ENCODE assay signal across 8 cellular contexts in genomic region chr6:116279232-116280160, GRCh38. TPM values are rescaled to one million over a fixed set of nuclear protein-coding genes. Genes with fewer than 3 reads are reported as not detected.
A peak's percentile ranks its signal among the peaks of the same experiment; 100 is the strongest.
DNase-seq lines count a peak whose midpoint lies in the region; ATAC-seq and TF ChIP-seq lines count a peak whose summit lies in the region.

TSPYL1 (minus strand) TSS chr6:116279930; CDS start chr6:116279830, 100 bp downstream.

- H3K4me1 Mint-ChIP-seq in T-helper 2 cell treated with Interferon-gamma antibody and Interleukin-4, amounts not matched to agents 5 μg/mL and 100 μg/mL, for 36 hours (ENCODE audit: low read depth), result peaks cover 42% of the 10 kb centered on the region

- H3K4me3 ChIP-seq in ascending aorta, result peak within 1 kb of the TSS; percentile 93 to 95
- H3K4me3 ChIP-seq in right cardiac atrium (ENCODE audit: low read length), result peak within 1 kb of the TSS; percentile 97
- peak within 1 kb of the TSS; percentile 89 to 90 for H3K4me3 ChIP-seq in uterus

- peak within 1 kb of the TSS; percentile 99 for H3K27ac Mint-ChIP-seq in T-helper 2 cell treated with Interferon-gamma antibody and Interleukin-4, amounts not matched to agents 5 μg/mL and 100 μg/mL, for 36 hours

- H3K36me3 ChIP-seq in ascending aorta (peaks cover 0 to 17% of the 10 kb centered on the region in 2 donors), uterus (no peaks in the 10 kb centered on the region)

- H3K4me1 ChIP-seq in ascending aorta (peaks cover 4 to 31% of the 10 kb centered on the region in 2 donors), right cardiac atrium (ENCODE audit: control insufficient read depth, insufficient read depth, low read length) (no peaks in the 10 kb centered on the region), uterus (peaks cover 5 to 11% of the 10 kb centered on the region in 2 donors)

- H3K9me3 Mint-ChIP-seq in T-helper 2 cell treated with Interferon-gamma antibody and Interleukin-4, amounts not matched to agents 5 μg/mL and 100 μg/mL, for 36 hours, result no peaks in the 10 kb centered on the region

- peaks cover 37% of the 10 kb centered on the region for H3K36me3 Mint-ChIP-seq in T-helper 2 cell treated with Interferon-gamma antibody and Interleukin-4, amounts not matched to agents 5 μg/mL and 100 μg/mL, for 36 hours (ENCODE audit: low read depth)

- H3K27ac ChIP-seq in ascending aorta (peak within 1 kb of the TSS; percentile 99 to 100), right cardiac atrium (ENCODE audit: low read length) (peak within 1 kb of the TSS; percentile 97), uterus (peak within 1 kb of the TSS; percentile 99)

- ATAC-seq in GM18502 (IDR thresholded peaks at IDR 0.05; ENCODE audit: poor library complexity, unreplicated experiment), result peak; percentile 96
- ATAC-seq in HG02970 (IDR thresholded peaks at IDR 0.05; ENCODE audit: low FRiP score, unreplicated experiment), result peak; percentile 95
- ATAC-seq in right cardiac atrium, result peak; percentile 98 to 99

- peak within 1 kb of the TSS; percentile 99 for H3K4me3 Mint-ChIP-seq in T-helper 2 cell treated with Interferon-gamma antibody and Interleukin-4, amounts not matched to agents 5 μg/mL and 100 μg/mL, for 36 hours

- H3K27me3 Mint-ChIP-seq in T-helper 2 cell treated with Interferon-gamma antibody and Interleukin-4, amounts not matched to agents 5 μg/mL and 100 μg/mL, for 36 hours (ENCODE audit: low read depth), result no peaks in the 10 kb centered on the region

- under 1% methylated on average over 71 of the region's 71 CpGs for WGBS in right cardiac atrium

- no peaks in the 10 kb centered on the region for H3K9me3 ChIP-seq in ascending aorta
- H3K9me3 ChIP-seq in right cardiac atrium (ENCODE audit: control insufficient read depth, low read length), result no peaks in the 10 kb centered on the region
- H3K9me3 ChIP-seq in uterus, result no peaks in the 10 kb centered on the region

- TF ChIP-seq CTCF in ascending aorta (IDR thresholded peaks at IDR 0.05) (no peak), uterus (IDR thresholded peaks at IDR 0.05) (peak in 2 of 4 experiments; percentile 18 to 20)

- TF ChIP-seq POLR2A in uterus (IDR thresholded peaks at IDR 0.05), result peak; percentile 97 to 99

- intact Hi-C loops in ascending aorta (cut with DNase I) (loop anchor here (1.0 to 10.0 kb wide), 6 partner anchors 25 to 385 kb away; partner anchors contain the start of genes RWDD1, TSPYL4 and ZUP1), right cardiac atrium (cut with DNase I) (loop anchor here (10.0 kb wide), 3 partner anchors 165 to 285 kb away; no protein-coding TSS in a partner anchor), uterus (cut with DNase I; ENCODE audit: low total_unique reads) (no loop called here)

- no peaks in the 10 kb centered on the region for H3K27me3 ChIP-seq in ascending aorta
- H3K27me3 ChIP-seq in right cardiac atrium (ENCODE audit: control insufficient read depth, insufficient read depth), result no peaks in the 10 kb centered on the region
- no peaks in the 10 kb centered on the region for H3K27me3 ChIP-seq in uterus

- DNase-seq in NCI-H1930 (lab: John Stamatoyannopoulos, UW) (peak; percentile 87 to 93), ascending aorta (ENCODE audit: low spot score in 2 of 2) (peak; percentile 88 to 98), right cardiac atrium (peak; percentile 97 to 98 (median 98)), pulmonary artery endothelial cell (ENCODE audit: low read depth, low spot score) (peak; percentile 91), uterus (peak; percentile 96 to 98)
- DNase-seq in T-helper 2 cell treated with Interferon-gamma antibody and Interleukin-4, amounts not matched to agents 5 μg/mL and 100 μg/mL, for 36 hours (ENCODE audit: low spot score), result peak; percentile 94

RNA-seq across cellular contexts. Expression of gene TSPYL1, which starts in this region (rescaled TPM):
- total RNA-seq in ascending aorta, result 36.6 TPM
- total RNA-seq in right cardiac atrium, result 10 to 100 TPM; 90.2 to 98.2 (median 96.3) TPM
- 34.9 TPM for polyA plus RNA-seq in right cardiac atrium
- 92.8 and 113 TPM in 2 replicates for total RNA-seq in pulmonary artery endothelial cell
- total RNA-seq in uterus, result 10 to 100 TPM; 17.4 to 94.9 (median 57.7) TPM

Comparison
In these comparisons a context has a peak if more than half of its experiments do, and no peak if none do; other contexts are left out.
1. Peak in every context shown above with its lines: DNase-seq, ATAC-seq, H3K4me3 ChIP-seq and H3K27ac ChIP-seq.